15 cellular contexts compared by ENCODE assay signal in the genomic region with DNA sequence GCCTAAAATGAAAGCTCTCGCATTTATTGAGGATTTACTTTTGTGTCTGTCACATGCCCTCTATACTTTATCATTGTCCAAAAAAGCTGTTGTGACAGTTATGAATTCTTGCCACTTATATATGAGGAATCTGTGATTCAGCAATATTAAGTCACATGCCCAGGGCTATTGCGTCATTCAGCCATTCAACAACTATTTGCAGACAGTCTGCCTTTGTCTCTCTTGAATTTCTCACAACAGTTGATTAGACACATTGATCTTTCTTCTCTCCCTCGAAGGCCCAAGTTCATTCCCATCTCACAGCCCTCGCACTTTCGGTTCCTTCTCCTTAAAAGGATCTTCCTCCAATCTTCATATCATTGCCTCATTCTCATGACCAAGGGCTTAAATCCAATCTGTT.
DNase-seq lines count a peak whose midpoint lies in the region; ATAC-seq and TF ChIP-seq lines count a peak whose summit lies in the region.
"Had no signal": no experiment of that assay in that cellular context is flagged by ENCODE, and none has a peak within 500 bp of the region (broad histone marks: within the 10 kb centered on the region; RNA-seq: fewer than 3 reads in every experiment).

No MANE protein-coding gene starts in this region.

- no peak overlapping the region for H3K4me3 Mint-ChIP-seq in activated T-helper 2 cell treated with anti-CD3 and anti-CD28 coated beads, Interferon-gamma antibody, Interleukin-2, Interleukin-4, amounts not matched to agents 10 μg/mL and 5 μg/mL and 100 μg/mL, durations not matched to agents 14 hours and 24 hours and 36 hours (ENCODE audit: low read depth)
- H3K4me3 Mint-ChIP-seq: activated CD8-positive, alpha-beta T cell treated with anti-CD3 and anti-CD28 coated beads, Interleukin-2, amount 10 ng/mL, durations not matched to agents 7 days and 5 days had no signal

- TF ChIP-seq CTCF in foreskin keratinocyte (conservative IDR thresholded peaks at IDR 0.05), result no peak

- H3K36me3 Mint-ChIP-seq in activated T-helper 2 cell treated with anti-CD3 and anti-CD28 coated beads, Interferon-gamma antibody, Interleukin-2, Interleukin-4, amounts not matched to agents 10 μg/mL and 5 μg/mL and 100 μg/mL, durations not matched to agents 14 hours and 24 hours and 36 hours (ENCODE audit: low read depth), result no peaks in the 10 kb centered on the region

- no peak overlapping the region for H3K9ac ChIP-seq in adipocyte (ENCODE audit: low read length)
- H3K9ac ChIP-seq: KMS-11 had no signal

- no peaks in the 10 kb centered on the region for H3K27me3 ChIP-seq in adipocyte (replicated peaks; ENCODE audit: control insufficient read depth, insufficient read depth, low read length)
- no peaks in the 10 kb centered on the region for H3K27me3 ChIP-seq in foreskin keratinocyte
- H3K27me3 ChIP-seq: tibial nerve had no signal

- H3K9me3 ChIP-seq in adipocyte (ENCODE audit: control insufficient read depth, low read length), result no peaks in the 10 kb centered on the region
- H3K9me3 ChIP-seq: tibial nerve had no signal

- no peak overlapping the region for H3K27ac ChIP-seq in foreskin keratinocyte
- H3K27ac ChIP-seq: KMS-11, PC-9, tibial nerve had no signal

- H3K4me1 ChIP-seq in adipocyte (ENCODE audit: control insufficient read depth, insufficient read depth, low read length) (peaks cover 25% of the 10 kb centered on the region), foreskin keratinocyte (peaks cover 7% of the 10 kb centered on the region)
- H3K4me1 ChIP-seq: tibial nerve had no signal

- no peak overlapping the region for H3K27ac Mint-ChIP-seq in activated T-helper 2 cell treated with anti-CD3 and anti-CD28 coated beads, Interferon-gamma antibody, Interleukin-2, Interleukin-4, amounts not matched to agents 10 μg/mL and 5 μg/mL and 100 μg/mL, durations not matched to agents 14 hours and 24 hours and 36 hours
- H3K27ac Mint-ChIP-seq: activated CD8-positive, alpha-beta T cell treated with anti-CD3 and anti-CD28 coated beads, Interleukin-2, amount 10 ng/mL, durations not matched to agents 7 days and 5 days had no signal

- DNase-seq in A172 (ENCODE audit: low spot score), result peak; percentile 8
- DNase-seq in HT1080 (ENCODE audit: low read depth), result peak; percentile 35
- DNase-seq in adipocyte (ENCODE audit: low read depth), result peak; percentile 78
- peak; percentile 40 to 74 for DNase-seq in foreskin keratinocyte
- no peak for DNase-seq in COLO668 (lab: John Stamatoyannopoulos, UW; ENCODE audit: unreplicated experiment)
- DNase-seq in activated T-helper 2 cell treated with anti-CD3 and anti-CD28 coated beads, Interferon-gamma antibody, Interleukin-2, Interleukin-4, amounts not matched to agents 10 μg/mL and 5 μg/mL and 100 μg/mL, durations not matched to agents 14 hours and 24 hours and 36 hours (ENCODE audit: low spot score), result no peak
- DNase-seq in SW480 (ENCODE audit: low spot score), result no peak
- no peak for DNase-seq in central memory CD4-positive, alpha-beta T cell
- DNase-seq: activated CD8-positive, alpha-beta T cell treated with anti-CD3 and anti-CD28 coated beads, Interleukin-2, amount 10 ng/mL, durations not matched to agents 7 days and 5 days; activated naive CD4-positive, alpha-beta T cell treated with Interleukin-2 at 50 U/mL for 16 hours; DMS53; left ventricle myocardium superior had no signal

- no peaks in the 10 kb centered on the region for H3K27me3 Mint-ChIP-seq in activated T-helper 2 cell treated with anti-CD3 and anti-CD28 coated beads, Interferon-gamma antibody, Interleukin-2, Interleukin-4, amounts not matched to agents 10 μg/mL and 5 μg/mL and 100 μg/mL, durations not matched to agents 14 hours and 24 hours and 36 hours (ENCODE audit: low read depth)

- H3K4me3 ChIP-seq in adipocyte (ENCODE audit: low read length), result no peak overlapping the region
- H3K4me3 ChIP-seq: PC-9, tibial nerve had no signal

- ATAC-seq in foreskin keratinocyte, result peak; percentile 76
- ATAC-seq: activated CD8-positive, alpha-beta T cell treated with anti-CD3 and anti-CD28 coated beads, Interleukin-2, amount 10 ng/mL, durations not matched to agents 7 days and 5 days; left ventricle myocardium superior had no signal

- H3K9me3 Mint-ChIP-seq in activated T-helper 2 cell treated with anti-CD3 and anti-CD28 coated beads, Interferon-gamma antibody, Interleukin-2, Interleukin-4, amounts not matched to agents 10 μg/mL and 5 μg/mL and 100 μg/mL, durations not matched to agents 14 hours and 24 hours and 36 hours, result no peaks in the 10 kb centered on the region

- intact Hi-C loops in activated T-helper 2 cell treated with anti-CD3 and anti-CD28 coated beads, Interferon-gamma antibody, Interleukin-2, Interleukin-4, amounts not matched to agents 10 μg/mL and 5 μg/mL and 100 μg/mL, durations not matched to agents 14 hours and 24 hours and 36 hours (cut with micrococcal nuclease), result no loop called here

- H3K36me3 ChIP-seq in adipocyte (ENCODE audit: control insufficient read depth, insufficient read depth, low read length, severe bottlenecking), result no peaks in the 10 kb centered on the region
- H3K36me3 ChIP-seq: tibial nerve had no signal

- H3K4me1 Mint-ChIP-seq in activated T-helper 2 cell treated with anti-CD3 and anti-CD28 coated beads, Interferon-gamma antibody, Interleukin-2, Interleukin-4, amounts not matched to agents 10 μg/mL and 5 μg/mL and 100 μg/mL, durations not matched to agents 14 hours and 24 hours and 36 hours (ENCODE audit: low read depth), result no peaks in the 10 kb centered on the region

Comparison
In these comparisons a context has a peak if more than half of its experiments do, and no peak if none do; other contexts are left out.
1. DNase-seq: peak in A172 (single experiment), HT1080 (single experiment), adipocyte (single experiment) and foreskin keratinocyte (2 of 2); none in COLO668 (single experiment), activated T-helper 2 cell treated with anti-CD3 and anti-CD28 coated beads, Interferon-gamma antibody, Interleukin-2, Interleukin-4, amounts not matched to agents 10 μg/mL and 5 μg/mL and 100 μg/mL, durations not matched to agents 14 hours and 24 hours and 36 hours (single experiment), SW480 (single experiment) and central memory CD4-positive, alpha-beta T cell (single experiment).